Comparison of ENCODE assay signal across 9 cellular contexts in the genomic region with DNA sequence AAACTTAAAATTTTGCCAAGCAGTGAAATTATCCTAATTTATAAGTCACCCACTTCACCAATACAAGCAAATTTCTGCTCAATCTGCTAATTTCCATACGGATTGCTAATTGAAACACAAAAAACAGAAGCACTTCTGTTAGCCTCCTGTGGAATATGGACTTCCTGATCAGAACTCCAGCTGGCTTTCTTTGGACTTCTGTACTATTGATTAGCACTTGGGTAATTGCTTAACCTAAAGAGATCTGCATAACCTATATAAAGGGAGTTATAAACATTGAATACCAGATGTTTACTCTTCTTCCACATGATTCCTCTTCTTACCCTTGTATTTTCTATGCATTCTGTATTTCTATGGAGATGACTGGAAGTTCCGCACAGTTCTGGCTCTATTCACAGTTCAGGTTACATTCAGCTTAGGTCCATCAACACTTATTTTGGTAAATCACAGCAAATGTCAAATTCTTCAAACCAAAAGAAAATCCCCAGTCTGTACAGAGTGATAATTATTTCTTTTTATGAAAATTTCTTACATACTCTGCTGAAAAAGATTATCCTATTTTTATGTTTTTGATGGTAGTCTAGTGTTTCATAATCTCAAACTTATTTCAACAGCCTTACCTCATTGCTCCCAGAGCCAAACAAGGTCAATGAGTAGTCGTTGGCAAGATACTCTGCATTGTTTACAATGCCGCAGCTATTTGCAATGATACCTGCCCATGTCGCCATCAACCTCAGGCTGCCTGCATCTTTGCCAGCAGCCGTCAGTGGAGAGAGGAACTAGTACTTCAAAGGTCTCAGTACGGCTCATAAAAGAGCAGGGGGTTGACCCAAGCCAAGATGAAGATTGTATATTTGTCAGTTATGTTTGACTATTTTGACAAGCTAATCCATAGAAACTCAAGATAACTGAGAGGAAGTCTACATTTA.
A peak's percentile ranks its signal among the peaks of the same experiment; 100 is the strongest.
DNase-seq lines count a peak whose midpoint lies in the region; ATAC-seq and TF ChIP-seq lines count a peak whose summit lies in the region.
"Had no signal": no experiment of that assay in that cellular context is flagged by ENCODE, and none has a peak within 500 bp of the region (broad histone marks: within the 10 kb centered on the region; RNA-seq: fewer than 3 reads in every experiment).

No MANE protein-coding gene starts in this region.

- intact Hi-C loops in activated CD8-positive, alpha-beta T cell treated with anti-CD3 and anti-CD28 coated beads for 36 hours (cut with micrococcal nuclease) = no loop called here

- no peaks in the 10 kb centered on the region for H3K27me3 ChIP-seq in trophoblast cell (ENCODE audit: insufficient read depth, low read length)
- H3K27me3 ChIP-seq: neural progenitor cell had no signal

- no peak overlapping the region for H3K9ac ChIP-seq in trophoblast cell (ENCODE audit: low read length)
- H3K9ac ChIP-seq: neural progenitor cell had no signal

- no peak for TF ChIP-seq CTCF in activated CD8-positive, alpha-beta T cell treated with anti-CD3 and anti-CD28 coated beads for 36 hours (IDR thresholded peaks at IDR 0.05)

- H3K36me3 ChIP-seq in trophoblast cell (ENCODE audit: control insufficient read depth in 1 of 2, insufficient read depth in 2 of 2, low read length in 2 of 2) = no peaks in the 10 kb centered on the region
- H3K36me3 ChIP-seq: neural progenitor cell had no signal

- peaks cover 5% of the 10 kb centered on the region for H3K4me1 Mint-ChIP-seq in activated CD8-positive, alpha-beta T cell treated with anti-CD3 and anti-CD28 coated beads for 36 hours (ENCODE audit: low read depth)
- H3K4me1 Mint-ChIP-seq: neural progenitor cell had no signal

- H3K27ac ChIP-seq in trophoblast cell (ENCODE audit: low read depth, low read length) = no peak overlapping the region
- H3K27ac ChIP-seq: neural progenitor cell had no signal

- no peaks in the 10 kb centered on the region for H3K9me3 ChIP-seq in trophoblast cell (ENCODE audit: insufficient read depth, low read depth, low read length)

- H3K4me1 ChIP-seq in trophoblast cell (ENCODE audit: control insufficient read depth in 1 of 2, insufficient read depth in 2 of 2, low read length in 2 of 2) = no peaks in the 10 kb centered on the region
- H3K4me1 ChIP-seq: neural progenitor cell had no signal

- POLR2A ChIA-PET in activated CD8-positive, alpha-beta T cell treated with anti-CD3 and anti-CD28 coated beads for 36 hours (lab: Charles Lee) = no interaction called here

- H2AK5ac ChIP-seq in trophoblast cell (ENCODE audit: low read length) = no peak overlapping the region

- H3K4me3 Mint-ChIP-seq in activated CD8-positive, alpha-beta T cell treated with anti-CD3 and anti-CD28 coated beads for 36 hours = no peak overlapping the region
- H3K4me3 Mint-ChIP-seq: neural progenitor cell had no signal

- H3K4me2 ChIP-seq in trophoblast cell (ENCODE audit: low read length) = no peak overlapping the region
- H3K4me2 ChIP-seq: neural progenitor cell had no signal

- no CpG with 5 or more reads among the region's 7 CpGs for WGBS in trophoblast cell (ENCODE audit: extremely low coverage, insufficient coverage, insufficient read length)

- no peak overlapping the region for H3K4ac ChIP-seq in trophoblast cell (ENCODE audit: low read depth, low read length)

- no peaks in the 10 kb centered on the region for H3K36me3 Mint-ChIP-seq in activated CD8-positive, alpha-beta T cell treated with anti-CD3 and anti-CD28 coated beads for 36 hours (ENCODE audit: low read depth)
- H3K36me3 Mint-ChIP-seq: neural progenitor cell had no signal

- ATAC-seq in GM18861 (IDR thresholded peaks at IDR 0.05; ENCODE audit: unreplicated experiment) (peak; percentile 66), HG03378 (IDR thresholded peaks at IDR 0.05; ENCODE audit: unreplicated experiment) (no peak)
- ATAC-seq in activated CD8-positive, alpha-beta T cell treated with anti-CD3 and anti-CD28 coated beads for 36 hours = no peak

- CTCF ChIA-PET in activated CD8-positive, alpha-beta T cell treated with anti-CD3 and anti-CD28 coated beads for 36 hours (lab: Charles Lee) = interaction anchor here (1.4 to 2.0 kb wide), 3 partner anchors 8 to 541 kb away, joined by 3 to 6 read pairs (median 4); no protein-coding TSS in a partner anchor

- no peak overlapping the region for H2BK5ac ChIP-seq in trophoblast cell (ENCODE audit: low read depth, low read length, poor library complexity)

- H3K79me2 ChIP-seq in trophoblast cell (ENCODE audit: control insufficient read depth, insufficient read depth, low read length, poor library complexity) = no peaks in the 10 kb centered on the region

- no peak overlapping the region for H4K8ac ChIP-seq in trophoblast cell (ENCODE audit: low read depth, low read length)

- DNase-seq in NCI-H2029 treated with DMSO at 0.1 percent for 48 hours (lab: John Stamatoyannopoulos, UW) (peak; percentile 32), dermis blood vessel endothelial cell (peak; percentile 56), trophoblast cell (peak; percentile 74 to 86), NCI-H1694 treated with DMSO at 0.1 percent for 48 hours (lab: John Stamatoyannopoulos, UW) (no peak), cerebellar cortex (ENCODE audit: low spot score) (no peak)
- DNase-seq in activated CD8-positive, alpha-beta T cell treated with anti-CD3 and anti-CD28 coated beads for 36 hours = no peak

- no peak overlapping the region for H2AFZ ChIP-seq in trophoblast cell (ENCODE audit: insufficient read depth, low read length, poor library complexity)
- H2AFZ ChIP-seq: neural progenitor cell had no signal

- H2BK120ac ChIP-seq in trophoblast cell (ENCODE audit: insufficient read depth, low read length, poor library complexity) = no peak overlapping the region

- no peak overlapping the region for H4K91ac ChIP-seq in trophoblast cell (ENCODE audit: low read depth, low read length)

- H3K79me1 ChIP-seq in trophoblast cell (ENCODE audit: low read length) = no peaks in the 10 kb centered on the region

- H3K4me3 ChIP-seq in trophoblast cell (ENCODE audit: low read depth, low read length) = no peak overlapping the region
- H3K4me3 ChIP-seq: neural progenitor cell had no signal

- H3K27me3 Mint-ChIP-seq in activated CD8-positive, alpha-beta T cell treated with anti-CD3 and anti-CD28 coated beads for 36 hours = peaks cover 3% of the 10 kb centered on the region

- H3K9me3 Mint-ChIP-seq in activated CD8-positive, alpha-beta T cell treated with anti-CD3 and anti-CD28 coated beads for 36 hours = no peaks in the 10 kb centered on the region
- H3K9me3 Mint-ChIP-seq: neural progenitor cell had no signal

- H3K23ac ChIP-seq in trophoblast cell (ENCODE audit: low read length) = no peak overlapping the region

- H3K27ac Mint-ChIP-seq in activated CD8-positive, alpha-beta T cell treated with anti-CD3 and anti-CD28 coated beads for 36 hours = no peak overlapping the region
- H3K27ac Mint-ChIP-seq: neural progenitor cell had no signal

- H4K12ac ChIP-seq in trophoblast cell (ENCODE audit: low read depth, low read length) = no peak overlapping the region

- no peak overlapping the region for H3K14ac ChIP-seq in trophoblast cell (ENCODE audit: low read length)

- H3K18ac ChIP-seq in trophoblast cell (ENCODE audit: low read length) = no peak overlapping the region

- H2BK12ac ChIP-seq in trophoblast cell (ENCODE audit: low read length) = no peak overlapping the region

Comparison
In these comparisons a context has a peak if more than half of its experiments do, and no peak if none do; other contexts are left out.
1. DNase-seq: peak in NCI-H2029 treated with DMSO at 0.1 percent for 48 hours (single experiment), dermis blood vessel endothelial cell (single experiment) and trophoblast cell (2 of 2); none in NCI-H1694 treated with DMSO at 0.1 percent for 48 hours (single experiment), cerebellar cortex (single experiment) and activated CD8-positive, alpha-beta T cell treated with anti-CD3 and anti-CD28 coated beads for 36 hours (single experiment).